In the genomic region with DNA sequence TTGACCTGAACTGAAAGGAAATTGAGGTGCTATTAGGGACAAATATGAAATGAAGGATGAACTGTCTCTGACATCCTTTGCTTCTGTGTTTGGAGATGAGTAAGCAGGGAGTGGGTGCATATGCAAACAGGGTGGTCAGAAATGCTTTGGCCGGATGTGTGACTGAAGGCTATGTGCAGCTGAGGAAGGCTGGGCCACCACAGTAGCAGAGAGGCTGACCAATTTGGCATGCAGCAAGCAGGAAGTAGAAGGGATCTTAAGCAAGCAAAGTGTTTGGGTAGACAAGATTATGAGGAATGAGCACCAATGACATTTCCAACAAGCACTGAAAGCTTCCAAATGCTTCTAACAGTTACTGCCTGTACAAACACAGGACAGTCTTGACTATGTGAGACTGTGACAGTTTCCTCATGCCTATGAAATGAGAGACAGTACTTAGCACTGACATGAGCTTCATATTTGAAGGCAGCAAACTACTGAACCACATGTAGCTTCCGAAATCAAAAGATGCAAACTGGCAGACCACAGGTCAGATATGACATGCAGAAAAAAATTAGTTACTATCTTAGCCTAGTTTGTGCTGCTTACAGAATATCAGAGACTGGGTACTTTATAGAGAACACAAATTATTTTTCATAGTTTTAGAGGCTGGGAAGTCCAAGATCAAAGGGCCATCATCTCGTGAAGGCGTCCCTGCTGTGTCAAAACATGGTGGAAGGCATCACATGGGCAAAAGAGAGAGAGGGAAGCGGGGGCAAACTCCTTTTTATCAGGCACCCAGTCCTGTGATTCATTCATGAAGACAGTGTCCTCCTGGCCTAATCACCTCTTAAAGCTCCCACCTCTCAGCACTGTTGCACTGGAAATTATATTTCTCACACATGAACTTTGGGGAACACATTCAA, we compare ENCODE assay signal across 8 cellular contexts. TPM values are rescaled to one million over a fixed set of nuclear protein-coding genes. Genes with fewer than 3 reads are reported as not detected.
A peak's percentile ranks its signal among the peaks of the same experiment; 100 is the strongest.
DNase-seq lines count a peak whose midpoint lies in the region; ATAC-seq and TF ChIP-seq lines count a peak whose summit lies in the region.

No MANE protein-coding gene starts in this region.

- peak; percentile 76 for ATAC-seq in HG02610 (IDR thresholded peaks at IDR 0.05; ENCODE audit: unreplicated experiment)

- peak; percentile 38 for DNase-seq in activated naive CD4-positive, alpha-beta T cell treated with Interleukin-2 at 50 U/mL for 16 hours
- DNase-seq in activated naive CD4-positive, alpha-beta T cell (lab: John Stamatoyannopoulos, UW), result no peak
- DNase-seq in NAMALWA (ENCODE audit: low spot score), result peak; percentile 74
- DNase-seq in adipocyte (ENCODE audit: low read depth), result peak; percentile 52
- no peak for DNase-seq in mesendoderm
- DNase-seq in sigmoid colon, result no peak
- DNase-seq in activated CD4-positive, CD25-positive, alpha-beta regulatory T cell (lab: John Stamatoyannopoulos, UW), result no peak

- no peak overlapping the region for H2BK120ac ChIP-seq in mesendoderm (ENCODE audit: low read depth, low read length)

- no peak overlapping the region for H4K5ac ChIP-seq in mesendoderm (ENCODE audit: low read length)

- H3K27me3 ChIP-seq in adipocyte (replicated peaks; ENCODE audit: control insufficient read depth, insufficient read depth, low read length) (no peaks in the 10 kb centered on the region), mesendoderm (ENCODE audit: insufficient read depth, low read length, poor library complexity) (no peaks in the 10 kb centered on the region), sigmoid colon (no peaks in the 10 kb centered on the region)

- H3K36me3 ChIP-seq in adipocyte (ENCODE audit: control insufficient read depth, insufficient read depth, low read length, severe bottlenecking) (peaks cover 3% of the 10 kb centered on the region), mesendoderm (ENCODE audit: control insufficient read depth, insufficient read depth, low read length) (no peaks in the 10 kb centered on the region), sigmoid colon (no peaks in the 10 kb centered on the region)

- H3K9me3 ChIP-seq in adipocyte (ENCODE audit: control insufficient read depth, low read length) (no peaks in the 10 kb centered on the region), sigmoid colon (no peaks in the 10 kb centered on the region)

- H2BK5ac ChIP-seq in mesendoderm (ENCODE audit: low read length), result no peak overlapping the region

- H3K23ac ChIP-seq in mesendoderm (ENCODE audit: low read length), result peak overlapping the region; percentile 1

- peaks cover 14% of the 10 kb centered on the region for H3K79me1 ChIP-seq in mesendoderm (ENCODE audit: low read length)

- H3K9ac ChIP-seq in adipocyte (ENCODE audit: low read length) (no peak overlapping the region), mesendoderm (ENCODE audit: low read length) (no peak overlapping the region)

- H2BK15ac ChIP-seq in mesendoderm (replicated peaks; ENCODE audit: low read depth), result no peak overlapping the region

- intact Hi-C loops in sigmoid colon (cut with DNase I), result no loop called here

- H3K4me1 ChIP-seq in adipocyte (ENCODE audit: control insufficient read depth, insufficient read depth, low read length), result peaks cover 26% of the 10 kb centered on the region
- H3K4me1 ChIP-seq in mesendoderm (ENCODE audit: control insufficient read depth, low read depth, low read length), result peaks cover 14% of the 10 kb centered on the region
- H3K4me1 ChIP-seq in sigmoid colon, result peaks cover 0 to 33% (median 18%) of the 10 kb centered on the region in 4 donors

- TF ChIP-seq POLR2A in sigmoid colon (IDR thresholded peaks at IDR 0.05), result no peak

- H4K8ac ChIP-seq in mesendoderm (ENCODE audit: low read depth, low read length), result no peak overlapping the region

- WGBS in mesendoderm (ENCODE audit: extremely low coverage, insufficient coverage, low lambda C conversion rate), result no CpG with 5 or more reads among the region's 5 CpGs
- 53 to 68% methylated on average over 5 of the region's 5 CpGs for WGBS in sigmoid colon, 2 donors

- H3K79me2 ChIP-seq in mesendoderm (ENCODE audit: control insufficient read depth, insufficient read depth, low read length), result peaks cover 18% of the 10 kb centered on the region

- H3K4me3 ChIP-seq in adipocyte (ENCODE audit: low read length) (no peak overlapping the region), mesendoderm (ENCODE audit: low read length) (no peak overlapping the region), sigmoid colon (no peak overlapping the region)

- no peak overlapping the region for H2AK5ac ChIP-seq in mesendoderm (ENCODE audit: low read length)

- TF ChIP-seq CTCF in sigmoid colon (IDR thresholded peaks at IDR 0.05), result no peak

- no peak for TF ChIP-seq EP300 in sigmoid colon (IDR thresholded peaks at IDR 0.05)

- peak overlapping the region; percentile 25 for H3K56ac ChIP-seq in mesendoderm (ENCODE audit: low read length)

- H3K18ac ChIP-seq in mesendoderm (ENCODE audit: low read length), result no peak overlapping the region

- no peak overlapping the region for H3K4ac ChIP-seq in mesendoderm (ENCODE audit: low read depth, low read length)

- H3K4me2 ChIP-seq in mesendoderm (ENCODE audit: low read length), result no peak overlapping the region

- H3K27ac ChIP-seq in mesendoderm (ENCODE audit: low read depth, low read length) (no peak overlapping the region), sigmoid colon (peak overlapping the region in 1 of 4 donors; percentile 2)

RNA-seq across cellular contexts. Expression of a gene that starts 3.2 kb away (rescaled TPM):
- polyA plus RNA-seq in mesendoderm (2013, experiment 1 of 2), result 215 TPM
- 213 TPM for polyA plus RNA-seq in mesendoderm (2013, experiment 2 of 2)
- total RNA-seq in sigmoid colon, result 100 to 1,000 TPM; 129 to 171 (median 142) TPM
- 100 to 1,000 TPM; 108 to 178 (median 155) TPM for polyA plus RNA-seq in sigmoid colon

Comparison
In these comparisons a context has a peak if more than half of its experiments do, and no peak if none do; other contexts are left out.
1. DNase-seq: peak in activated naive CD4-positive, alpha-beta T cell treated with Interleukin-2 at 50 U/mL for 16 hours (single experiment), NAMALWA (single experiment) and adipocyte (single experiment); none in activated naive CD4-positive, alpha-beta T cell (0 of 4), mesendoderm (single experiment), sigmoid colon (single experiment) and activated CD4-positive, CD25-positive, alpha-beta regulatory T cell (0 of 4).